2 cellular contexts compared by ENCODE assay signal in genomic region chr17:62125307-62125706, GRCh38.
TF ChIP-seq lines count a peak whose summit lies in the region.

No MANE protein-coding gene starts in this region.

TF ChIP-seq in HepG2, 621 proteins besides CTCF, POLR2A, EP300 and RAD21:
- TF ChIP-seq STAT6 (CRISPR knock-in tag; IDR thresholded peaks at IDR 0.05; ENCODE audit: borderline replicate concordance) = no peak
- TF ChIP-seq GATA4 (IDR thresholded peaks at IDR 0.05; ENCODE audit: borderline replicate concordance, low read depth) = no peak
- no peak for TF ChIP-seq ZNF44 (CRISPR knock-in tag; IDR thresholded peaks at IDR 0.05)
- no peak for TF ChIP-seq ZBTB38 (CRISPR knock-in tag; IDR thresholded peaks at IDR 0.05)
- no peak for TF ChIP-seq HNRNPLL (IDR thresholded peaks at IDR 0.05; ENCODE audit: low read depth, low read length, poor library complexity, severe bottlenecking)
- TF ChIP-seq CHD4 (IDR thresholded peaks at IDR 0.05; ENCODE audit: borderline replicate concordance, low read length) = no peak
- no peak for TF ChIP-seq ZNF10 (CRISPR knock-in tag; IDR thresholded peaks at IDR 0.05; ENCODE audit: borderline replicate concordance, low read depth)

TF ChIP-seq in K562, 482 proteins besides CTCF, POLR2A, EP300 and RAD21:
- TF ChIP-seq, protein P1, sequence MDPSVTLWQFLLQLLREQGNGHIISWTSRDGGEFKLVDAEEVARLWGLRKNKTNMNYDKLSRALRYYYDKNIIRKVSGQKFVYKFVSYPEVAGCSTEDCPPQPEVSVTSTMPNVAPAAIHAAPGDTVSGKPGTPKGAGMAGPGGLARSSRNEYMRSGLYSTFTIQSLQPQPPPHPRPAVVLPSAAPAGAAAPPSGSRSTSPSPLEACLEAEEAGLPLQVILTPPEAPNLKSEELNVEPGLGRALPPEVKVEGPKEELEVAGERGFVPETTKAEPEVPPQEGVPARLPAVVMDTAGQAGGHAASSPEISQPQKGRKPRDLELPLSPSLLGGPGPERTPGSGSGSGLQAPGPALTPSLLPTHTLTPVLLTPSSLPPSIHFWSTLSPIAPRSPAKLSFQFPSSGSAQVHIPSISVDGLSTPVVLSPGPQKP (CRISPR knock-in tag; IDR thresholded peaks at IDR 0.05) = no peak
- TF ChIP-seq SMARCE1 (IDR thresholded peaks at IDR 0.05) = no peak
- TF ChIP-seq ZNF282 (CRISPR knock-in tag; IDR thresholded peaks at IDR 0.05) = no peak
- no peak for TF ChIP-seq MTA1 (IDR thresholded peaks at IDR 0.05; ENCODE audit: borderline replicate concordance)
- no peak for TF ChIP-seq ZNF124 (CRISPR knock-in tag; IDR thresholded peaks at IDR 0.05)
- TF ChIP-seq, protein P2, sequence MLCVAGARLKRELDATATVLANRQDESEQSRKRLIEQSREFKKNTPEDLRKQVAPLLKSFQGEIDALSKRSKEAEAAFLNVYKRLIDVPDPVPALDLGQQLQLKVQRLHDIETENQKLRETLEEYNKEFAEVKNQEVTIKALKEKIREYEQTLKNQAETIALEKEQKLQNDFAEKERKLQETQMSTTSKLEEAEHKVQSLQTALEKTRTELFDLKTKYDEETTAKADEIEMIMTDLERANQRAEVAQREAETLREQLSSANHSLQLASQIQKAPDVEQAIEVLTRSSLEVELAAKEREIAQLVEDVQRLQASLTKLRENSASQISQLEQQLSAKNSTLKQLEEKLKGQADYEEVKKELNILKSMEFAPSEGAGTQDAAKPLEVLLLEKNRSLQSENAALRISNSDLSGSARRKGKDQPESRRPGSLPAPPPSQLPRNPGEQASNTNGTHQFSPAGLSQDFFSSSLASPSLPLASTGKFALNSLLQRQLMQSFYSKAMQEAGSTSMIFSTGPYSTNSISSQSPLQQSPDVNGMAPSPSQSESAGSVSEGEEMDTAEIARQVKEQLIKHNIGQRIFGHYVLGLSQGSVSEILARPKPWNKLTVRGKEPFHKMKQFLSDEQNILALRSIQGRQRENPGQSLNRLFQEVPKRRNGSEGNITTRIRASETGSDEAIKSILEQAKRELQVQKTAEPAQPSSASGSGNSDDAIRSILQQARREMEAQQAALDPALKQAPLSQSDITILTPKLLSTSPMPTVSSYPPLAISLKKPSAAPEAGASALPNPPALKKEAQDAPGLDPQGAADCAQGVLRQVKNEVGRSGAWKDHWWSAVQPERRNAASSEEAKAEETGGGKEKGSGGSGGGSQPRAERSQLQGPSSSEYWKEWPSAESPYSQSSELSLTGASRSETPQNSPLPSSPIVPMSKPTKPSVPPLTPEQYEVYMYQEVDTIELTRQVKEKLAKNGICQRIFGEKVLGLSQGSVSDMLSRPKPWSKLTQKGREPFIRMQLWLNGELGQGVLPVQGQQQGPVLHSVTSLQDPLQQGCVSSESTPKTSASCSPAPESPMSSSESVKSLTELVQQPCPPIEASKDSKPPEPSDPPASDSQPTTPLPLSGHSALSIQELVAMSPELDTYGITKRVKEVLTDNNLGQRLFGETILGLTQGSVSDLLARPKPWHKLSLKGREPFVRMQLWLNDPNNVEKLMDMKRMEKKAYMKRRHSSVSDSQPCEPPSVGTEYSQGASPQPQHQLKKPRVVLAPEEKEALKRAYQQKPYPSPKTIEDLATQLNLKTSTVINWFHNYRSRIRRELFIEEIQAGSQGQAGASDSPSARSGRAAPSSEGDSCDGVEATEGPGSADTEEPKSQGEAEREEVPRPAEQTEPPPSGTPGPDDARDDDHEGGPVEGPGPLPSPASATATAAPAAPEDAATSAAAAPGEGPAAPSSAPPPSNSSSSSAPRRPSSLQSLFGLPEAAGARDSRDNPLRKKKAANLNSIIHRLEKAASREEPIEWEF (CRISPR knock-in tag; IDR thresholded peaks at IDR 0.05) = no peak
- TF ChIP-seq ATF1 (CRISPR knock-in tag; IDR thresholded peaks at IDR 0.05) = no peak
- no peak for TF ChIP-seq ATF1 (tag; IDR thresholded peaks at IDR 0.05)
- no peak for TF ChIP-seq RBFOX2 (IDR thresholded peaks at IDR 0.05; ENCODE audit: low read depth, low read length)
- TF ChIP-seq JUND (IDR thresholded peaks at IDR 0.05; ENCODE audit: borderline replicate concordance, low read depth, low read length) = no peak
- no peak for TF ChIP-seq JUND (tag; IDR thresholded peaks at IDR 0.05; ENCODE audit: borderline replicate concordance, low read depth, low read length)
- no peak for TF ChIP-seq ARID3B (CRISPR knock-in tag; IDR thresholded peaks at IDR 0.05; ENCODE audit: borderline replicate concordance)
